In the genomic region with DNA sequence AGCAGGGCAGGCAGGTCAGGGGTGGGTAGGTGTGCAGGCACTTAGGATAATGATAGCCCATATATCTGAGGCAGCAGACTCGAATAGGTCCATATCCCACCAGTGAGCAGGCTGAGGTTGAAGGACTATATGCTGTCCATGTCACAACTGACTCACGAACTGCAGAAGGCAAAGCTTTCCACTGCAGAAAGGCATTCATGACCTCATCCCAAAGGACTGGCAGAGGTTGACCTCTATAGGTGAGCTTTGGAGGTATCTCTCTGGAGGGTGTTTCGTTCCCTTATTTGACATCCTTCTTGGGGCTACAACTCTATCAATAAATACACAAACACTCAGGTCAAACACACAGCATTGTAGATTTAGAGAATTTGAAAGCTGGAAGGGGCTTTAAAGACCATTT, we compare ENCODE assay signal across 2 cellular contexts.
TF ChIP-seq lines count a peak whose summit lies in the region.

No MANE protein-coding gene starts in this region.

TF ChIP-seq in A549, 52 proteins besides CTCF, POLR2A, EP300 and RAD21 (continued from another document):
- TF ChIP-seq, protein P1, sequence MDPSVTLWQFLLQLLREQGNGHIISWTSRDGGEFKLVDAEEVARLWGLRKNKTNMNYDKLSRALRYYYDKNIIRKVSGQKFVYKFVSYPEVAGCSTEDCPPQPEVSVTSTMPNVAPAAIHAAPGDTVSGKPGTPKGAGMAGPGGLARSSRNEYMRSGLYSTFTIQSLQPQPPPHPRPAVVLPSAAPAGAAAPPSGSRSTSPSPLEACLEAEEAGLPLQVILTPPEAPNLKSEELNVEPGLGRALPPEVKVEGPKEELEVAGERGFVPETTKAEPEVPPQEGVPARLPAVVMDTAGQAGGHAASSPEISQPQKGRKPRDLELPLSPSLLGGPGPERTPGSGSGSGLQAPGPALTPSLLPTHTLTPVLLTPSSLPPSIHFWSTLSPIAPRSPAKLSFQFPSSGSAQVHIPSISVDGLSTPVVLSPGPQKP (IDR thresholded peaks at IDR 0.05; ENCODE audit: low read depth, low read length): no peak
- TF ChIP-seq BHLHE40 (IDR thresholded peaks at IDR 0.05; ENCODE audit: low read depth, low read length) (no peak), CBX8 (IDR thresholded peaks at IDR 0.05) (no peak), KDM5A (IDR thresholded peaks at IDR 0.05) (no peak), POLR2AphosphoS2 (conservative IDR thresholded peaks at IDR 0.05; ENCODE audit: low read length) (no peak), MAZ (IDR thresholded peaks at IDR 0.05; ENCODE audit: borderline replicate concordance, low read depth, low read length) (no peak), EHMT2 (IDR thresholded peaks at IDR 0.05; ENCODE audit: low read depth) (no peak), FOXS1 (CRISPR knock-in tag; IDR thresholded peaks at IDR 0.05) (no peak), HEYL (CRISPR knock-in tag; IDR thresholded peaks at IDR 0.05) (no peak), HOXA7 (CRISPR knock-in tag; IDR thresholded peaks at IDR 0.05) (no peak), MAFK (IDR thresholded peaks at IDR 0.05; ENCODE audit: partially characterized antibody) (no peak), JUNB (IDR thresholded peaks at IDR 0.05) (no peak), CHD2 (IDR thresholded peaks at IDR 0.05; ENCODE audit: low read length, partially characterized antibody) (no peak)
- TF ChIP-seq, protein P2, sequence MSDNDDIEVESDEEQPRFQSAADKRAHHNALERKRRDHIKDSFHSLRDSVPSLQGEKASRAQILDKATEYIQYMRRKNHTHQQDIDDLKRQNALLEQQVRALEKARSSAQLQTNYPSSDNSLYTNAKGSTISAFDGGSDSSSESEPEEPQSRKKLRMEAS (IDR thresholded peaks at IDR 0.05): no peak

TF ChIP-seq in WTC11, 78 proteins besides CTCF, POLR2A, EP300 and RAD21 (continued from another document):
- TF ChIP-seq, protein P3, sequence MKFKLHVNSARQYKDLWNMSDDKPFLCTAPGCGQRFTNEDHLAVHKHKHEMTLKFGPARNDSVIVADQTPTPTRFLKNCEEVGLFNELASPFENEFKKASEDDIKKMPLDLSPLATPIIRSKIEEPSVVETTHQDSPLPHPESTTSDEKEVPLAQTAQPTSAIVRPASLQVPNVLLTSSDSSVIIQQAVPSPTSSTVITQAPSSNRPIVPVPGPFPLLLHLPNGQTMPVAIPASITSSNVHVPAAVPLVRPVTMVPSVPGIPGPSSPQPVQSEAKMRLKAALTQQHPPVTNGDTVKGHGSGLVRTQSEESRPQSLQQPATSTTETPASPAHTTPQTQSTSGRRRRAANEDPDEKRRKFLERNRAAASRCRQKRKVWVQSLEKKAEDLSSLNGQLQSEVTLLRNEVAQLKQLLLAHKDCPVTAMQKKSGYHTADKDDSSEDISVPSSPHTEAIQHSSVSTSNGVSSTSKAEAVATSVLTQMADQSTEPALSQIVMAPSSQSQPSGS (CRISPR knock-in tag; IDR thresholded peaks at IDR 0.05; ENCODE audit: borderline replicate concordance, low read depth): no peak
- TF ChIP-seq TCF7 (CRISPR knock-in tag; IDR thresholded peaks at IDR 0.05; ENCODE audit: low read depth): no peak
- TF ChIP-seq NFYB (CRISPR knock-in tag; conservative IDR thresholded peaks at IDR 0.05; ENCODE audit: low read depth): no peak
- TF ChIP-seq, protein P4, sequence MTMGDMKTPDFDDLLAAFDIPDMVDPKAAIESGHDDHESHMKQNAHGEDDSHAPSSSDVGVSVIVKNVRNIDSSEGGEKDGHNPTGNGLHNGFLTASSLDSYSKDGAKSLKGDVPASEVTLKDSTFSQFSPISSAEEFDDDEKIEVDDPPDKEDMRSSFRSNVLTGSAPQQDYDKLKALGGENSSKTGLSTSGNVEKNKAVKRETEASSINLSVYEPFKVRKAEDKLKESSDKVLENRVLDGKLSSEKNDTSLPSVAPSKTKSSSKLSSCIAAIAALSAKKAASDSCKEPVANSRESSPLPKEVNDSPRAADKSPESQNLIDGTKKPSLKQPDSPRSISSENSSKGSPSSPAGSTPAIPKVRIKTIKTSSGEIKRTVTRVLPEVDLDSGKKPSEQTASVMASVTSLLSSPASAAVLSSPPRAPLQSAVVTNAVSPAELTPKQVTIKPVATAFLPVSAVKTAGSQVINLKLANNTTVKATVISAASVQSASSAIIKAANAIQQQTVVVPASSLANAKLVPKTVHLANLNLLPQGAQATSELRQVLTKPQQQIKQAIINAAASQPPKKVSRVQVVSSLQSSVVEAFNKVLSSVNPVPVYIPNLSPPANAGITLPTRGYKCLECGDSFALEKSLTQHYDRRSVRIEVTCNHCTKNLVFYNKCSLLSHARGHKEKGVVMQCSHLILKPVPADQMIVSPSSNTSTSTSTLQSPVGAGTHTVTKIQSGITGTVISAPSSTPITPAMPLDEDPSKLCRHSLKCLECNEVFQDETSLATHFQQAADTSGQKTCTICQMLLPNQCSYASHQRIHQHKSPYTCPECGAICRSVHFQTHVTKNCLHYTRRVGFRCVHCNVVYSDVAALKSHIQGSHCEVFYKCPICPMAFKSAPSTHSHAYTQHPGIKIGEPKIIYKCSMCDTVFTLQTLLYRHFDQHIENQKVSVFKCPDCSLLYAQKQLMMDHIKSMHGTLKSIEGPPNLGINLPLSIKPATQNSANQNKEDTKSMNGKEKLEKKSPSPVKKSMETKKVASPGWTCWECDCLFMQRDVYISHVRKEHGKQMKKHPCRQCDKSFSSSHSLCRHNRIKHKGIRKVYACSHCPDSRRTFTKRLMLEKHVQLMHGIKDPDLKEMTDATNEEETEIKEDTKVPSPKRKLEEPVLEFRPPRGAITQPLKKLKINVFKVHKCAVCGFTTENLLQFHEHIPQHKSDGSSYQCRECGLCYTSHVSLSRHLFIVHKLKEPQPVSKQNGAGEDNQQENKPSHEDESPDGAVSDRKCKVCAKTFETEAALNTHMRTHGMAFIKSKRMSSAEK (CRISPR knock-in tag; IDR thresholded peaks at IDR 0.05; ENCODE audit: borderline replicate concordance): no peak
- TF ChIP-seq MXD4 (CRISPR knock-in tag; IDR thresholded peaks at IDR 0.05; ENCODE audit: borderline replicate concordance): no peak
- no peak for TF ChIP-seq CBFB (CRISPR knock-in tag; IDR thresholded peaks at IDR 0.05; ENCODE audit: low read depth)
TF ChIP-seq in WTC11: peak in this region for 0.
